1 cellular context compared by ENCODE assay signal in the genomic region with DNA sequence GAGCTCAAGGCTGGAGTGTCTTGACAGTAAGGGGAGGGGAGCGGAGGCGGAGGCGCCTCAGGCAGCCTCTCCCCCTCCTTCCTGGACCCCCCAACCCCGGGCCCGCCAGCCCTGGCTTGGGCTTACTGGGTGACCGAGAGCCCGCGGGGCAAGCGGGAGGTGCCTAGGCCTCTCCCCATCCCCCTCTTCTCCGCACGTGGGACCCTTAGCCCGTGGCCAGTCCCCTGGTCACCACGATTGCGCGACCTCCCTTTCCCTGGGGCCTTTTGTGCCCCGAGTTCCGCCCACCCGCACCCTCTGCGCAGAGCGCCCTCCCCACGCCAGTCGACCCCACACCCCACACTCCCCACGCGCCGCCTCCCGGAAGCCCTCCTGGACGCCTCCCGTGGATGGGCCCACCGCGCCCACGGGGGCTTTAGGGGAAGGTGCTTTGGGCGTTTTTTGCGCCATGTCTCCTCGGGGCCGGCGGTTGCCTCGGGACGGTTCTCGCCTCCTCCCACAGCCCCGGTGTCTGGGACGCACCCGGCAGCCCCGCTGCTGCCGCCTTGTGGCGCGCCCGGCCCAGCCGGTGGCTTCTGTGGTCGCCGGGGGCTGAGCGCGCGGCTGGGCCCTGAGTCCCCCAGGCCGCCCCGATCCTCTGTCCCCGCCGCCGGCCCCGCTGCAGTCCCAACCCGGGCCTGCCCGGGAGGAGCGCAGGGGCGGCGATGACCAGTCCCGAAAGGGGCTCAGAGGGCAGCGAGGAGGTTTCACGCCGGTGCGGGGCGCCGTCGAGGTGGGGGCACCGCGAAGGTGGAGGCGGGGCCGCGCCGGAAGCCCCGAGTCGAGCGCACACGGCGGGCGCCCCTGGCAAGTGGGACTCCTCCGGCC.
TF ChIP-seq lines count a peak whose summit lies in the region.

No MANE protein-coding gene starts in this region.

TF ChIP-seq in WTC11, 78 proteins besides CTCF, POLR2A, EP300 and RAD21 (continued from another document):
- TF ChIP-seq, protein P1, sequence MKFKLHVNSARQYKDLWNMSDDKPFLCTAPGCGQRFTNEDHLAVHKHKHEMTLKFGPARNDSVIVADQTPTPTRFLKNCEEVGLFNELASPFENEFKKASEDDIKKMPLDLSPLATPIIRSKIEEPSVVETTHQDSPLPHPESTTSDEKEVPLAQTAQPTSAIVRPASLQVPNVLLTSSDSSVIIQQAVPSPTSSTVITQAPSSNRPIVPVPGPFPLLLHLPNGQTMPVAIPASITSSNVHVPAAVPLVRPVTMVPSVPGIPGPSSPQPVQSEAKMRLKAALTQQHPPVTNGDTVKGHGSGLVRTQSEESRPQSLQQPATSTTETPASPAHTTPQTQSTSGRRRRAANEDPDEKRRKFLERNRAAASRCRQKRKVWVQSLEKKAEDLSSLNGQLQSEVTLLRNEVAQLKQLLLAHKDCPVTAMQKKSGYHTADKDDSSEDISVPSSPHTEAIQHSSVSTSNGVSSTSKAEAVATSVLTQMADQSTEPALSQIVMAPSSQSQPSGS (CRISPR knock-in tag; IDR thresholded peaks at IDR 0.05; ENCODE audit: borderline replicate concordance, low read depth) = no peak
- TF ChIP-seq, protein P2, sequence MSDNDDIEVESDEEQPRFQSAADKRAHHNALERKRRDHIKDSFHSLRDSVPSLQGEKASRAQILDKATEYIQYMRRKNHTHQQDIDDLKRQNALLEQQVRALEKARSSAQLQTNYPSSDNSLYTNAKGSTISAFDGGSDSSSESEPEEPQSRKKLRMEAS (CRISPR knock-in tag; IDR thresholded peaks at IDR 0.05) = peak; percentile 44; the same call in 1 of the 2 replicates
- TF ChIP-seq, protein P3, sequence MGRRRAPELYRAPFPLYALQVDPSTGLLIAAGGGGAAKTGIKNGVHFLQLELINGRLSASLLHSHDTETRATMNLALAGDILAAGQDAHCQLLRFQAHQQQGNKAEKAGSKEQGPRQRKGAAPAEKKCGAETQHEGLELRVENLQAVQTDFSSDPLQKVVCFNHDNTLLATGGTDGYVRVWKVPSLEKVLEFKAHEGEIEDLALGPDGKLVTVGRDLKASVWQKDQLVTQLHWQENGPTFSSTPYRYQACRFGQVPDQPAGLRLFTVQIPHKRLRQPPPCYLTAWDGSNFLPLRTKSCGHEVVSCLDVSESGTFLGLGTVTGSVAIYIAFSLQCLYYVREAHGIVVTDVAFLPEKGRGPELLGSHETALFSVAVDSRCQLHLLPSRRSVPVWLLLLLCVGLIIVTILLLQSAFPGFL (CRISPR knock-in tag; IDR thresholded peaks at IDR 0.05; ENCODE audit: borderline replicate concordance) = no peak
- TF ChIP-seq, protein P4, sequence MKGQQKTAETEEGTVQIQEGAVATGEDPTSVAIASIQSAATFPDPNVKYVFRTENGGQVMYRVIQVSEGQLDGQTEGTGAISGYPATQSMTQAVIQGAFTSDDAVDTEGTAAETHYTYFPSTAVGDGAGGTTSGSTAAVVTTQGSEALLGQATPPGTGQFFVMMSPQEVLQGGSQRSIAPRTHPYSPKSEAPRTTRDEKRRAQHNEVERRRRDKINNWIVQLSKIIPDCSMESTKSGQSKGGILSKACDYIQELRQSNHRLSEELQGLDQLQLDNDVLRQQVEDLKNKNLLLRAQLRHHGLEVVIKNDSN (CRISPR knock-in tag; IDR thresholded peaks at IDR 0.05) = no peak
- TF ChIP-seq ATF1 (CRISPR knock-in tag; IDR thresholded peaks at IDR 0.05) (0 out of 2 replicates have a peak, but pooled peaks have one; percentile 41), JUN (CRISPR knock-in tag; IDR thresholded peaks at IDR 0.05) (no peak), FOXP1 (CRISPR knock-in tag; IDR thresholded peaks at IDR 0.05; ENCODE audit: borderline replicate concordance) (no peak), ZNF416 (CRISPR knock-in tag; IDR thresholded peaks at IDR 0.05) (no peak), EMX1 (CRISPR knock-in tag; IDR thresholded peaks at IDR 0.05) (no peak), SOX15 (CRISPR knock-in tag; IDR thresholded peaks at IDR 0.05) (no peak), ETV6 (CRISPR knock-in tag; IDR thresholded peaks at IDR 0.05) (peak; percentile 66; the same call in 1 of the 2 replicates)
- TF ChIP-seq, protein P5, sequence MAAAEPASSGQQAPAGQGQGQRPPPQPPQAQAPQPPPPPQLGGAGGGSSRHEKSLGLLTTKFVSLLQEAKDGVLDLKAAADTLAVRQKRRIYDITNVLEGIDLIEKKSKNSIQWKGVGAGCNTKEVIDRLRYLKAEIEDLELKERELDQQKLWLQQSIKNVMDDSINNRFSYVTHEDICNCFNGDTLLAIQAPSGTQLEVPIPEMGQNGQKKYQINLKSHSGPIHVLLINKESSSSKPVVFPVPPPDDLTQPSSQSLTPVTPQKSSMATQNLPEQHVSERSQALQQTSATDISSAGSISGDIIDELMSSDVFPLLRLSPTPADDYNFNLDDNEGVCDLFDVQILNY (CRISPR knock-in tag; IDR thresholded peaks at IDR 0.05) = 0 out of 2 replicates have a peak, but pooled peaks have one; percentile 42
- TF ChIP-seq, protein P6, sequence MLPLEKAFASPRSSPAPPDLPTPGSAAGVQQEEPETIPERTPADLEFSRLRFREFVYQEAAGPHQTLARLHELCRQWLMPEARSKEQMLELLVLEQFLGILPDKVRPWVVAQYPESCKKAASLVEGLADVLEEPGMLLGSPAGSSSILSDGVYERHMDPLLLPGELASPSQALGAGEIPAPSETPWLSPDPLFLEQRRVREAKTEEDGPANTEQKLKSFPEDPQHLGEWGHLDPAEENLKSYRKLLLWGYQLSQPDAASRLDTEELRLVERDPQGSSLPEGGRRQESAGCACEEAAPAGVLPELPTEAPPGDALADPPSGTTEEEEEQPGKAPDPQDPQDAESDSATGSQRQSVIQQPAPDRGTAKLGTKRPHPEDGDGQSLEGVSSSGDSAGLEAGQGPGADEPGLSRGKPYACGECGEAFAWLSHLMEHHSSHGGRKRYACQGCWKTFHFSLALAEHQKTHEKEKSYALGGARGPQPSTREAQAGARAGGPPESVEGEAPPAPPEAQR (CRISPR knock-in tag; IDR thresholded peaks at IDR 0.05) = no peak
- TF ChIP-seq, protein P7, sequence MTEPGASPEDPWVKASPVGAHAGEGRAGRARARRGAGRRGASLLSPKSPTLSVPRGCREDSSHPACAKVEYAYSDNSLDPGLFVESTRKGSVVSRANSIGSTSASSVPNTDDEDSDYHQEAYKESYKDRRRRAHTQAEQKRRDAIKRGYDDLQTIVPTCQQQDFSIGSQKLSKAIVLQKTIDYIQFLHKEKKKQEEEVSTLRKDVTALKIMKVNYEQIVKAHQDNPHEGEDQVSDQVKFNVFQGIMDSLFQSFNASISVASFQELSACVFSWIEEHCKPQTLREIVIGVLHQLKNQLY (CRISPR knock-in tag; IDR thresholded peaks at IDR 0.05) = no peak
- TF ChIP-seq, protein P8, sequence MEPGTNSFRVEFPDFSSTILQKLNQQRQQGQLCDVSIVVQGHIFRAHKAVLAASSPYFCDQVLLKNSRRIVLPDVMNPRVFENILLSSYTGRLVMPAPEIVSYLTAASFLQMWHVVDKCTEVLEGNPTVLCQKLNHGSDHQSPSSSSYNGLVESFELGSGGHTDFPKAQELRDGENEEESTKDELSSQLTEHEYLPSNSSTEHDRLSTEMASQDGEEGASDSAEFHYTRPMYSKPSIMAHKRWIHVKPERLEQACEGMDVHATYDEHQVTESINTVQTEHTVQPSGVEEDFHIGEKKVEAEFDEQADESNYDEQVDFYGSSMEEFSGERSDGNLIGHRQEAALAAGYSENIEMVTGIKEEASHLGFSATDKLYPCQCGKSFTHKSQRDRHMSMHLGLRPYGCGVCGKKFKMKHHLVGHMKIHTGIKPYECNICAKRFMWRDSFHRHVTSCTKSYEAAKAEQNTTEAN (CRISPR knock-in tag; IDR thresholded peaks at IDR 0.05) = no peak
- TF ChIP-seq, protein P9, sequence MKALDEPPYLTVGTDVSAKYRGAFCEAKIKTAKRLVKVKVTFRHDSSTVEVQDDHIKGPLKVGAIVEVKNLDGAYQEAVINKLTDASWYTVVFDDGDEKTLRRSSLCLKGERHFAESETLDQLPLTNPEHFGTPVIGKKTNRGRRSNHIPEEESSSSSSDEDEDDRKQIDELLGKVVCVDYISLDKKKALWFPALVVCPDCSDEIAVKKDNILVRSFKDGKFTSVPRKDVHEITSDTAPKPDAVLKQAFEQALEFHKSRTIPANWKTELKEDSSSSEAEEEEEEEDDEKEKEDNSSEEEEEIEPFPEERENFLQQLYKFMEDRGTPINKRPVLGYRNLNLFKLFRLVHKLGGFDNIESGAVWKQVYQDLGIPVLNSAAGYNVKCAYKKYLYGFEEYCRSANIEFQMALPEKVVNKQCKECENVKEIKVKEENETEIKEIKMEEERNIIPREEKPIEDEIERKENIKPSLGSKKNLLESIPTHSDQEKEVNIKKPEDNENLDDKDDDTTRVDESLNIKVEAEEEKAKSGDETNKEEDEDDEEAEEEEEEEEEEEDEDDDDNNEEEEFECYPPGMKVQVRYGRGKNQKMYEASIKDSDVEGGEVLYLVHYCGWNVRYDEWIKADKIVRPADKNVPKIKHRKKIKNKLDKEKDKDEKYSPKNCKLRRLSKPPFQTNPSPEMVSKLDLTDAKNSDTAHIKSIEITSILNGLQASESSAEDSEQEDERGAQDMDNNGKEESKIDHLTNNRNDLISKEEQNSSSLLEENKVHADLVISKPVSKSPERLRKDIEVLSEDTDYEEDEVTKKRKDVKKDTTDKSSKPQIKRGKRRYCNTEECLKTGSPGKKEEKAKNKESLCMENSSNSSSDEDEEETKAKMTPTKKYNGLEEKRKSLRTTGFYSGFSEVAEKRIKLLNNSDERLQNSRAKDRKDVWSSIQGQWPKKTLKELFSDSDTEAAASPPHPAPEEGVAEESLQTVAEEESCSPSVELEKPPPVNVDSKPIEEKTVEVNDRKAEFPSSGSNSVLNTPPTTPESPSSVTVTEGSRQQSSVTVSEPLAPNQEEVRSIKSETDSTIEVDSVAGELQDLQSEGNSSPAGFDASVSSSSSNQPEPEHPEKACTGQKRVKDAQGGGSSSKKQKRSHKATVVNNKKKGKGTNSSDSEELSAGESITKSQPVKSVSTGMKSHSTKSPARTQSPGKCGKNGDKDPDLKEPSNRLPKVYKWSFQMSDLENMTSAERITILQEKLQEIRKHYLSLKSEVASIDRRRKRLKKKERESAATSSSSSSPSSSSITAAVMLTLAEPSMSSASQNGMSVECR (CRISPR knock-in tag; IDR thresholded peaks at IDR 0.05; ENCODE audit: borderline replicate concordance) = no peak
- TF ChIP-seq, protein P10, sequence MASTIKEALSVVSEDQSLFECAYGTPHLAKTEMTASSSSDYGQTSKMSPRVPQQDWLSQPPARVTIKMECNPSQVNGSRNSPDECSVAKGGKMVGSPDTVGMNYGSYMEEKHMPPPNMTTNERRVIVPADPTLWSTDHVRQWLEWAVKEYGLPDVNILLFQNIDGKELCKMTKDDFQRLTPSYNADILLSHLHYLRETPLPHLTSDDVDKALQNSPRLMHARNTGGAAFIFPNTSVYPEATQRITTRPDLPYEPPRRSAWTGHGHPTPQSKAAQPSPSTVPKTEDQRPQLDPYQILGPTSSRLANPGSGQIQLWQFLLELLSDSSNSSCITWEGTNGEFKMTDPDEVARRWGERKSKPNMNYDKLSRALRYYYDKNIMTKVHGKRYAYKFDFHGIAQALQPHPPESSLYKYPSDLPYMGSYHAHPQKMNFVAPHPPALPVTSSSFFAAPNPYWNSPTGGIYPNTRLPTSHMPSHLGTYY (CRISPR knock-in tag; IDR thresholded peaks at IDR 0.05) = no peak
